ENCODE assay signal across 1 cellular context in genomic region chr6:151096255-151096612, GRCh38.
TF ChIP-seq lines count a peak whose summit lies in the region.

No MANE protein-coding gene starts in this region.

TF ChIP-seq in HepG2, 621 proteins besides CTCF, POLR2A, EP300 and RAD21 (continued from another document):
- TF ChIP-seq SOX13 (IDR thresholded peaks at IDR 0.05), result peak; percentile 89
- TF ChIP-seq SOX13 (CRISPR knock-in tag; conservative IDR thresholded peaks at IDR 0.05 in 1 of 2, IDR thresholded peaks at IDR 0.05 in 1 of 2), result peak in 1 of 2 experiments; percentile 95; a peak in 2 of 4 replicates
- peak; percentile 98 for TF ChIP-seq NCOR1 (IDR thresholded peaks at IDR 0.05; ENCODE audit: borderline replicate concordance, low read length)
- TF ChIP-seq, protein P1, sequence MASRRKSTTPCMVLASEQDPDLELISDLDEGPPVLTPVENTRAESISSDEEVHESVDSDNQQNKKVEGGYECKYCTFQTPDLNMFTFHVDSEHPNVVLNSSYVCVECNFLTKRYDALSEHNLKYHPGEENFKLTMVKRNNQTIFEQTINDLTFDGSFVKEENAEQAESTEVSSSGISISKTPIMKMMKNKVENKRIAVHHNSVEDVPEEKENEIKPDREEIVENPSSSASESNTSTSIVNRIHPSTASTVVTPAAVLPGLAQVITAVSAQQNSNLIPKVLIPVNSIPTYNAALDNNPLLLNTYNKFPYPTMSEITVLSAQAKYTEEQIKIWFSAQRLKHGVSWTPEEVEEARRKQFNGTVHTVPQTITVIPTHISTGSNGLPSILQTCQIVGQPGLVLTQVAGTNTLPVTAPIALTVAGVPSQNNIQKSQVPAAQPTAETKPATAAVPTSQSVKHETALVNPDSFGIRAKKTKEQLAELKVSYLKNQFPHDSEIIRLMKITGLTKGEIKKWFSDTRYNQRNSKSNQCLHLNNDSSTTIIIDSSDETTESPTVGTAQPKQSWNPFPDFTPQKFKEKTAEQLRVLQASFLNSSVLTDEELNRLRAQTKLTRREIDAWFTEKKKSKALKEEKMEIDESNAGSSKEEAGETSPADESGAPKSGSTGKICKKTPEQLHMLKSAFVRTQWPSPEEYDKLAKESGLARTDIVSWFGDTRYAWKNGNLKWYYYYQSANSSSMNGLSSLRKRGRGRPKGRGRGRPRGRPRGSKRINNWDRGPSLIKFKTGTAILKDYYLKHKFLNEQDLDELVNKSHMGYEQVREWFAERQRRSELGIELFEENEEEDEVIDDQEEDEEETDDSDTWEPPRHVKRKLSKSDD (CRISPR knock-in tag; IDR thresholded peaks at IDR 0.05; ENCODE audit: low read depth), result no peak
- no peak for TF ChIP-seq ZMYM3 (CRISPR knock-in tag; IDR thresholded peaks at IDR 0.05)
- no peak for TF ChIP-seq SYNCRIP (IDR thresholded peaks at IDR 0.05; ENCODE audit: insufficient read depth, low read depth, low read length)
